ENCODE assay signal across 7 cellular contexts in genomic region chr11:65887723-65888162, GRCh38. TPM values are rescaled to one million over a fixed set of nuclear protein-coding genes. Genes with fewer than 3 reads are reported as not detected.
DNase-seq lines count a peak whose midpoint lies in the region; ATAC-seq and TF ChIP-seq lines count a peak whose summit lies in the region.

No MANE protein-coding gene starts in this region.

- intact Hi-C loops in ovary (cut with DNase I) = loop anchor here in 2 of 4 donors (2.0 to 10.0 kb wide), 4 partner anchors 31 to 1227 kb away; partner anchors contain the start of genes SART1 (in 2 of the 2), C11orf68 (in 1 of the 2), DRAP1 (in 1 of the 2) and KDM2A (in 1 of the 2)

- H3K27me3 ChIP-seq in SJSA1 (replicated peaks) (no peaks in the 10 kb centered on the region), ovary (no peaks in the 10 kb centered on the region)

- DNase-seq in SJSA1 (ENCODE audit: low read depth in 1 of 2, low spot score in 2 of 2) (no peak), epithelial cell of prostate (ENCODE audit: low read depth, low spot score) (no peak), ovary (peak in 1 of 5 donors; percentile 42), dermis blood vessel endothelial cell (no peak), NCI-H187 (lab: John Stamatoyannopoulos, UW) (no peak), G401 (ENCODE audit: low spot score) (no peak)

- H3K4me1 ChIP-seq in SJSA1 (replicated peaks) (peaks cover 54% of the 10 kb centered on the region), ovary (ENCODE audit: insufficient read depth) (peaks cover 17% of the 10 kb centered on the region)

- peak overlapping the region; percentile 61 for H3K4me3 ChIP-seq in SJSA1
- H3K4me3 ChIP-seq in ovary = peak overlapping the region; percentile 55

- H3K27ac ChIP-seq in SJSA1 (peak overlapping the region; percentile 44), epithelial cell of prostate (peak overlapping the region; percentile 100), ovary (peak overlapping the region; percentile 60 to 95)

- in situ Hi-C loops in G401 (cut with HindIII; ENCODE audit: low sequenced_read_pairs) = no loop called here

- H3K9me3 ChIP-seq in SJSA1 (replicated peaks) (0 out of 2 replicates have a peak, but pooled peaks cover 2% of the 10 kb centered on the region), ovary (no peaks in the 10 kb centered on the region)

- TF ChIP-seq CTCF in ovary (IDR thresholded peaks at IDR 0.05) = no peak

- H3K36me3 ChIP-seq in SJSA1 (peaks cover 84% of the 10 kb centered on the region), ovary (no peaks in the 10 kb centered on the region)

- ATAC-seq in GM21723 (IDR thresholded peaks at IDR 0.05; ENCODE audit: unreplicated experiment) = peak; percentile 4

- no peak for TF ChIP-seq POLR2A in ovary (IDR thresholded peaks at IDR 0.05)

- WGBS in ovary, 3 donors = 2 to 4% (median 3%) methylated on average over 18 to 23 of the region's 23 CpGs

- no peak for TF ChIP-seq EP300 in ovary (IDR thresholded peaks at IDR 0.05)

RNA-seq across cellular contexts. Expression of gene FIBP, which starts 0.5 kb away (rescaled TPM):
- 295 and 309 TPM in 2 replicates for total RNA-seq in SJSA1 (2014; rRNA removed; shearing (Covaris generic))
- 10 to 100 TPM; 32.5 to 71.7 (median 44.2) TPM for total RNA-seq in ovary
- 10 to 100 TPM; 40.1 to 74.2 TPM for polyA plus RNA-seq in ovary
- total RNA-seq in dermis blood vessel endothelial cell = 161 and 189 TPM in 2 replicates
- total RNA-seq in G401 (2014; rRNA removed; shearing (Covaris generic)) = 79.3 and 89.3 TPM in 2 replicates

RNA-seq across cellular contexts. Expression of gene CCDC85B, which starts 2.7 kb away (rescaled TPM):
- total RNA-seq in SJSA1 (2014; rRNA removed; shearing (Covaris generic)) = 94.0 and 160 TPM in 2 replicates
- total RNA-seq in ovary (10 to 100 TPM; 31.5 to 85.0 (median 58.1) TPM), dermis blood vessel endothelial cell (69.3 and 163 TPM in 2 replicates)
- 10 to 100 TPM in 1 of 2 donors, not detected in 1; 41.5 TPM for polyA plus RNA-seq in ovary
- 180 and 212 TPM in 2 replicates for total RNA-seq in G401 (2014; rRNA removed; shearing (Covaris generic))

RNA-seq across cellular contexts. Expression of gene CTSW, which starts 8.1 kb away (rescaled TPM):
- total RNA-seq in SJSA1 (2014; rRNA removed; shearing (Covaris generic)) = 1.9 TPM in 1 of 2 replicates, not detected in the other
- 1 to 10 TPM in 2 of 7 donors, under 1 TPM in 5; 0.30 to 1.3 (median 0.81) TPM for total RNA-seq in ovary
- under 1 TPM; 0.75 to 0.91 TPM for polyA plus RNA-seq in ovary
- not detected in 2 replicates for total RNA-seq in dermis blood vessel endothelial cell
- not detected in 2 replicates for total RNA-seq in G401 (2014; rRNA removed; shearing (Covaris generic))

RNA-seq across cellular contexts. Expression of gene FOSL1, which starts 12.4 kb away (rescaled TPM):
- 72.1 and 97.5 TPM in 2 replicates for total RNA-seq in SJSA1 (2014; rRNA removed; shearing (Covaris generic))
- total RNA-seq in ovary = 1 to 10 TPM in 4 of 7 donors, under 1 TPM in 3; 0.61 to 9.4 (median 1.1) TPM
- 1 to 10 TPM in 1 of 2 donors, under 1 TPM in 1; 0.94 to 1.0 TPM for polyA plus RNA-seq in ovary
- 3.6 and 4.9 TPM in 2 replicates for total RNA-seq in dermis blood vessel endothelial cell
- total RNA-seq in G401 (2014; rRNA removed; shearing (Covaris generic)) = 23.6 and 30.8 TPM in 2 replicates

RNA-seq across cellular contexts. Expression of gene EFEMP2, which starts 15.1 kb away (rescaled TPM):
- total RNA-seq in SJSA1 (2014; rRNA removed; shearing (Covaris generic)) = 120 and 194 TPM in 2 replicates
- total RNA-seq in ovary (100 to 1,000 TPM in 5 of 7 donors, 10 to 100 TPM in 2; 48.2 to 172 (median 144) TPM), dermis blood vessel endothelial cell (16.8 and 22.1 TPM in 2 replicates)
- polyA plus RNA-seq in ovary = 100 to 1,000 TPM in 1 of 2 donors, 10 to 100 TPM in 1; 46.6 to 109 TPM
- total RNA-seq in G401 (2014; rRNA removed; shearing (Covaris generic)) = 35.8 and 38.2 TPM in 2 replicates

Comparison
In these comparisons a context has a peak if more than half of its experiments do, and no peak if none do; other contexts are left out.
1. H3K27ac ChIP-seq: peak in every context shown above with its lines; median percentile 100 in epithelial cell of prostate; 78 in ovary; 44 in SJSA1.